Comparison of ENCODE assay signal across 22 cellular contexts in genomic region chr2:24392542-24393059, GRCh38. TPM values are rescaled to one million over a fixed set of nuclear protein-coding genes. Genes with fewer than 3 reads are reported as not detected.
A peak's percentile ranks its signal among the peaks of the same experiment; 100 is the strongest.
DNase-seq lines count a peak whose midpoint lies in the region; ATAC-seq, FAIRE-seq and TF ChIP-seq lines count a peak whose summit lies in the region.
"Had no signal": no experiment of that assay in that cellular context is flagged by ENCODE, and none has a peak within 500 bp of the region (broad histone marks: within the 10 kb centered on the region; RNA-seq: fewer than 3 reads in every experiment).

No MANE protein-coding gene starts in this region.

- in situ Hi-C loops in HepG2 (cut with HindIII; ENCODE audit: extremely low pct_ligation_motif_present, low pct_unique_long_range_greater_than_20kb) = no loop called here

- no peak for TF ChIP-seq RAD21 in HepG2 (CRISPR knock-in tag; IDR thresholded peaks at IDR 0.05)

- no peak overlapping the region for H3K4me3 Mint-ChIP-seq in type B pancreatic cell
- H3K4me3 Mint-ChIP-seq: CD14-positive monocyte; CD4-positive, alpha-beta T cell; CD8-positive, alpha-beta memory T cell had no signal

- DNase-seq in HepG2 (ENCODE audit: low spot score) (no peak), hepatocyte (ENCODE audit: low spot score) (no peak), type B pancreatic cell (ENCODE audit: extremely low spot score, unreplicated experiment) (no peak), breast epithelium (ENCODE audit: low spot score in 2 of 2) (no peak)
- DNase-seq: AML-193; BE2C; CD4-positive, alpha-beta T cell; CD8-positive, alpha-beta memory T cell; DMS 273 treated with DMSO at 0.1 percent for 48 hours; DMS79; EL; GDM1; GOT3 had no signal

- no peaks in the 10 kb centered on the region for H3K4me1 Mint-ChIP-seq in type B pancreatic cell (ENCODE audit: unreplicated experiment)
- H3K4me1 Mint-ChIP-seq: CD14-positive monocyte; CD8-positive, alpha-beta memory T cell had no signal

- no peaks in the 10 kb centered on the region for H3K9me3 ChIP-seq in HEK293 (ENCODE audit: control insufficient read depth, insufficient read depth, low read depth, low read length)
- no peaks in the 10 kb centered on the region for H3K9me3 ChIP-seq in Loucy (ENCODE audit: insufficient read depth, low read depth, low read length)
- no peaks in the 10 kb centered on the region for H3K9me3 ChIP-seq in HepG2 (ENCODE audit: low read length)
- no peaks in the 10 kb centered on the region for H3K9me3 ChIP-seq in hepatocyte (ENCODE audit: low read depth)
- no peaks in the 10 kb centered on the region for H3K9me3 ChIP-seq in breast epithelium
- H3K9me3 ChIP-seq: BE2C; BLaER1 treated with 17β-estradiol and CSF1 and Interleukin-3, amounts not matched to agents 10 nM and 100 nM; HAP-1 had no signal

- no peaks in the 10 kb centered on the region for H3F3A ChIP-seq in Loucy (ENCODE audit: low read depth)

- H3K27ac Mint-ChIP-seq in type B pancreatic cell = no peak overlapping the region
- H3K27ac Mint-ChIP-seq: CD4-positive, alpha-beta T cell had no signal

- TF ChIP-seq CTCF in HEK293 (tag by site-specific recombination; IDR thresholded peaks at IDR 0.05) (no peak), Loucy (conservative IDR thresholded peaks at IDR 0.05; ENCODE audit: low read length) (no peak), HepG2 (CRISPR knock-in tag; IDR thresholded peaks at IDR 0.05) (no peak), hepatocyte (IDR thresholded peaks at IDR 0.05; ENCODE audit: poor library complexity) (no peak), type B pancreatic cell (conservative IDR thresholded peaks at IDR 0.05) (no peak), breast epithelium (IDR thresholded peaks at IDR 0.05) (no peak)

- no peaks in the 10 kb centered on the region for H3K79me2 ChIP-seq in Loucy (ENCODE audit: insufficient read depth, low read length)
- H3K79me2 ChIP-seq in HepG2 (ENCODE audit: insufficient read depth, low read length) = no peaks in the 10 kb centered on the region
- H3K79me2 ChIP-seq in hepatocyte = no peaks in the 10 kb centered on the region

- intact Hi-C loops in HepG2 (cut with micrococcal nuclease; ENCODE audit: unreplicated experiment) = no loop called here
- intact Hi-C loops in breast epithelium (cut with DNase I; ENCODE audit: low total_unique reads) = no loop called here

- TF ChIP-seq POLR2A in HepG2 (IDR thresholded peaks at IDR 0.05; ENCODE audit: insufficient read depth in 1 of 2, low read depth in 2 of 2, low read length in 2 of 2) (no peak), breast epithelium (IDR thresholded peaks at IDR 0.05) (no peak)

- H2AFZ ChIP-seq in Loucy (ENCODE audit: low read length) = 0 out of 2 replicates have a peak overlapping the region, but pooled peaks have one; percentile 46
- H2AFZ ChIP-seq in HepG2 (ENCODE audit: low read length) = no peak overlapping the region
- H2AFZ ChIP-seq in hepatocyte = no peak overlapping the region

- no peak for FAIRE-seq in HepG2 (lab: Jason Lieb, UNC)
- FAIRE-seq: D721Med, GM12878, GM19239, H54 had no signal

- H4K20me1 ChIP-seq in Loucy (ENCODE audit: insufficient read depth, low read length, poor library complexity, severe bottlenecking) (no peaks in the 10 kb centered on the region), HepG2 (ENCODE audit: insufficient read depth, low read length) (no peaks in the 10 kb centered on the region), hepatocyte (ENCODE audit: insufficient read depth, poor library complexity, severe bottlenecking) (no peaks in the 10 kb centered on the region)
- H4K20me1 ChIP-seq: BLaER1 treated with 17β-estradiol and CSF1 and Interleukin-3, amounts not matched to agents 10 nM and 100 nM had no signal

- no peaks in the 10 kb centered on the region for H3K27me3 Mint-ChIP-seq in type B pancreatic cell

- H3K9me3 Mint-ChIP-seq in type B pancreatic cell = no peaks in the 10 kb centered on the region
- H3K9me3 Mint-ChIP-seq: CD14-positive monocyte; CD4-positive, alpha-beta T cell; CD8-positive, alpha-beta memory T cell had no signal

- H3K27ac ChIP-seq in HEK293 (ENCODE audit: extremely low read depth, low read depth, low read length) (no peak overlapping the region), HepG2 (ENCODE audit: extremely low read length, insufficient read depth, low read length) (no peak overlapping the region), hepatocyte (no peak overlapping the region), breast epithelium (no peak overlapping the region)
- H3K27ac ChIP-seq: BLaER1 treated with 17β-estradiol and CSF1 and Interleukin-3, amounts not matched to agents 10 nM and 100 nM had no signal

- H3K4me2 ChIP-seq in Loucy (ENCODE audit: low read depth, low read length, poor library complexity, severe bottlenecking) = no peak overlapping the region
- H3K4me2 ChIP-seq in HepG2 (ENCODE audit: low read depth, low read length) = no peak overlapping the region
- no peak overlapping the region for H3K4me2 ChIP-seq in hepatocyte
- H3K4me2 ChIP-seq: BLaER1 treated with 17β-estradiol and CSF1 and Interleukin-3, amounts not matched to agents 10 nM and 100 nM had no signal

- H3K36me3 ChIP-seq in HEK293 (ENCODE audit: control insufficient read depth in 2 of 2, insufficient read depth in 1 of 2, low read length in 2 of 2) = no peaks in the 10 kb centered on the region
- H3K36me3 ChIP-seq in Loucy (ENCODE audit: insufficient read depth, low read length) = no peaks in the 10 kb centered on the region
- no peaks in the 10 kb centered on the region for H3K36me3 ChIP-seq in HepG2 (replicated peaks in 1 of 2; ENCODE audit: control insufficient read depth in 1 of 2, insufficient read depth in 2 of 2, low read length in 2 of 2)
- no peaks in the 10 kb centered on the region for H3K36me3 ChIP-seq in hepatocyte (replicated peaks; ENCODE audit: insufficient read depth, low read depth)
- H3K36me3 ChIP-seq in breast epithelium = no peaks in the 10 kb centered on the region
- H3K36me3 ChIP-seq: BE2C; BLaER1 treated with 17β-estradiol and CSF1 and Interleukin-3, amounts not matched to agents 10 nM and 100 nM; HAP-1 had no signal

- H3K4me3 ChIP-seq in HEK293 (ENCODE audit: low read depth, low read length) (no peak overlapping the region), Loucy (ENCODE audit: low read length, poor library complexity, severe bottlenecking) (no peak overlapping the region), HepG2 (replicated peaks in 1 of 3; ENCODE audit: insufficient read depth in 1 of 3, low read depth in 2 of 3, low read length in 3 of 3) (no peak overlapping the region), hepatocyte (no peak overlapping the region), breast epithelium (no peak overlapping the region)
- H3K4me3 ChIP-seq: BLaER1 treated with 17β-estradiol and CSF1 and Interleukin-3, amounts not matched to agents 10 nM and 100 nM; GM12878; HAP-1 had no signal

- H3K4me1 ChIP-seq in HEK293 (ENCODE audit: control insufficient read depth, insufficient read depth, low read length) = no peaks in the 10 kb centered on the region
- H3K4me1 ChIP-seq in Loucy (ENCODE audit: insufficient read depth, low read length, poor library complexity, severe bottlenecking) = peaks cover 10% of the 10 kb centered on the region
- H3K4me1 ChIP-seq in HepG2 (ENCODE audit: insufficient read depth, low read length) = no peaks in the 10 kb centered on the region
- no peaks in the 10 kb centered on the region for H3K4me1 ChIP-seq in hepatocyte (ENCODE audit: insufficient read depth)
- no peaks in the 10 kb centered on the region for H3K4me1 ChIP-seq in breast epithelium
- H3K4me1 ChIP-seq: BE2C, HAP-1 had no signal

- ATAC-seq in HepG2 = no peak
- ATAC-seq: GM12878 had no signal

- POLR2A ChIA-PET in HEK293 (lab: Yijun Ruan, JAX) = no interaction called here
- POLR2A ChIA-PET in HepG2 (lab: Yijun Ruan, JAX) = no interaction called here

- CTCF ChIA-PET in HEK293 (lab: Yijun Ruan, JAX) (no interaction called here), HepG2 (lab: Yijun Ruan, JAX; ENCODE audit: low intra/inter-chr PET ratio, low total read pairs) (no interaction called here)

- no peak overlapping the region for H3K9ac ChIP-seq in Loucy (ENCODE audit: low read depth, low read length, poor library complexity, severe bottlenecking)
- no peak overlapping the region for H3K9ac ChIP-seq in HepG2 (ENCODE audit: insufficient read depth, low read depth, low read length)
- H3K9ac ChIP-seq: BLaER1 treated with 17β-estradiol and CSF1 and Interleukin-3, amounts not matched to agents 10 nM and 100 nM had no signal

- H3K27me3 ChIP-seq in Loucy (ENCODE audit: insufficient read depth, low read length, poor library complexity, severe bottlenecking) (no peaks in the 10 kb centered on the region), HepG2 (ENCODE audit: control insufficient read depth in 1 of 2, insufficient read depth in 2 of 2, low read length in 2 of 2) (peaks cover 0 to 6% of the 10 kb centered on the region in 2 experiments; a peak in 1 of 5 replicates), hepatocyte (no peaks in the 10 kb centered on the region), breast epithelium (no peaks in the 10 kb centered on the region)
- H3K27me3 ChIP-seq: BE2C; BLaER1 treated with 17β-estradiol and CSF1 and Interleukin-3, amounts not matched to agents 10 nM and 100 nM had no signal

- H3K9me2 ChIP-seq in Loucy (replicated peaks; ENCODE audit: low read depth, low read length) (no peaks in the 10 kb centered on the region), hepatocyte (replicated peaks; ENCODE audit: insufficient read depth) (no peaks in the 10 kb centered on the region)

- BruUV-seq in HepG2 (replicated peaks; lab: Mats Ljungman, UMichigan) = no TSS peak

- TF ChIP-seq EP300 in HepG2 (IDR thresholded peaks at IDR 0.05; ENCODE audit: low read depth in 2 of 2, low read length in 2 of 2) (no peak), HepG2 (CRISPR knock-in tag; IDR thresholded peaks at IDR 0.05; ENCODE audit: borderline replicate concordance) (no peak)

- no peaks in the 10 kb centered on the region for H3K36me3 Mint-ChIP-seq in type B pancreatic cell
- H3K36me3 Mint-ChIP-seq: CD14-positive monocyte; CD8-positive, alpha-beta memory T cell had no signal

- WGBS in HepG2 (ENCODE audit: low lambda C conversion rate) = 54% methylated on average over 5 of the region's 5 CpGs
- 85% methylated on average over 5 of the region's 5 CpGs for WGBS in hepatocyte (ENCODE audit: low lambda C conversion rate, missing lambda C conversion rate)

RNA-seq across cellular contexts. Expression of gene ITSN2, which starts 32.3 kb away (rescaled TPM):
- total RNA-seq in HepG2 (2016; rRNA removed; fragmentation: Illumina TruSeq; extraction: Trizol) (26.6 and 33.4 TPM in 2 replicates), hepatocyte (24.5 and 34.4 TPM in 2 replicates), type B pancreatic cell (ENCODE audit: low replicate concordance) (18.9 and 24.8 TPM in 2 replicates), breast epithelium (10 to 100 TPM; 43.4 to 69.8 (median 46.5) TPM)
- total RNA-seq in HepG2 (2016; cell fraction: cytosol; rRNA removed; fragmentation: Illumina TruSeq; extraction: Trizol; ENCODE audit: low read depth) = 3.5 and 3.9 TPM in 2 replicates
- 25.9 and 29.3 TPM in 2 replicates for total RNA-seq in HepG2 (2016; cell fraction: insoluble cytoplasmic fraction; rRNA removed; fragmentation: Illumina TruSeq; extraction: Trizol)
- total RNA-seq in HepG2 (2016; cell fraction: membrane; rRNA removed; fragmentation: Illumina TruSeq; extraction: Trizol) = 11.7 and 12.0 TPM in 2 replicates
- total RNA-seq in HepG2 (2016; cell fraction: nucleus; rRNA removed; fragmentation: Illumina TruSeq; extraction: Trizol) = 31.8 and 37.1 TPM in 2 replicates
- polyA plus RNA-seq in HepG2 (2011; rRNA removed) (22.4 and 26.0 TPM in 2 replicates), hepatocyte (20.3 and 29.4 TPM in 2 replicates)
- polyA plus RNA-seq in HepG2 (2011; cell fraction: cytosol; rRNA removed) = 10.9 and 13.6 TPM in 2 replicates
- 38.3 and 45.6 TPM in 2 replicates for polyA plus RNA-seq in HepG2 (2011; cell fraction: nucleus; rRNA removed)
- 18.4 and 19.9 TPM in 2 replicates for polyA plus RNA-seq in HepG2 (2012)
- polyA plus RNA-seq in HepG2 (2016; cell fraction: cytosol; fragmentation: Illumina TruSeq; extraction: Trizol; ENCODE audit: low read depth) = 0.83 and 1.1 TPM in 2 replicates
- polyA plus RNA-seq in HepG2 (2016; cell fraction: insoluble cytoplasmic fraction; fragmentation: Illumina TruSeq; extraction: Trizol; ENCODE audit: low read depth) = 21.8 and 23.6 TPM in 2 replicates
- polyA plus RNA-seq in HepG2 (2016; cell fraction: membrane; fragmentation: Illumina TruSeq; extraction: Trizol; ENCODE audit: low read depth) = 3.7 and 3.8 TPM in 2 replicates
- 38.0 and 42.0 TPM in 2 replicates for polyA plus RNA-seq in HepG2 (2016; cell fraction: nucleus; fragmentation: Illumina TruSeq; extraction: Trizol; ENCODE audit: insufficient read depth, low read depth)
- polyA minus RNA-seq in HepG2 (2011; rRNA and poly(A)+ RNA removed; ENCODE audit: low replicate concordance) = 41.6 and 48.2 TPM in 2 replicates
- 16.7 and 18.5 TPM in 2 replicates for polyA minus RNA-seq in HepG2 (2011; cell fraction: cytosol; rRNA and poly(A)+ RNA removed)
- 54.3 and 55.9 TPM in 2 replicates for polyA minus RNA-seq in HepG2 (2011; cell fraction: nucleus; rRNA and poly(A)+ RNA removed)
